16 cellular contexts compared by ENCODE assay signal in genomic region chr2:16014041-16014787, GRCh38.
DNase-seq lines count a peak whose midpoint lies in the region; TF ChIP-seq lines count a peak whose summit lies in the region.
"Had no signal": no experiment of that assay in that cellular context is flagged by ENCODE, and none has a peak within 500 bp of the region (broad histone marks: within the 10 kb centered on the region; RNA-seq: fewer than 3 reads in every experiment).

No MANE protein-coding gene starts in this region.

- peaks cover 23% of the 10 kb centered on the region for H3K4me1 Mint-ChIP-seq in glutamatergic neuron (ENCODE audit: low read depth, unreplicated experiment)
- peaks cover 46% of the 10 kb centered on the region for H3K4me1 Mint-ChIP-seq in nephron progenitor cell
- H3K4me1 Mint-ChIP-seq: activated CD8-positive, alpha-beta memory T cell treated with anti-CD3 and anti-CD28 coated beads, Interleukin-2, amount 10 ng/mL, durations not matched to agents 7 days and 5 days had no signal

- H3K36me3 Mint-ChIP-seq in glutamatergic neuron (ENCODE audit: unreplicated experiment) (no peaks in the 10 kb centered on the region), nephron progenitor cell (ENCODE audit: low read depth) (no peaks in the 10 kb centered on the region)
- H3K36me3 Mint-ChIP-seq: activated CD8-positive, alpha-beta memory T cell treated with anti-CD3 and anti-CD28 coated beads, Interleukin-2, amount 10 ng/mL, durations not matched to agents 7 days and 5 days; activated naive CD8-positive, alpha-beta T cell treated with anti-CD3 and anti-CD28 coated beads for 36 hours; natural killer cell had no signal

- H3K4me3 Mint-ChIP-seq in glutamatergic neuron (ENCODE audit: unreplicated experiment) (no peak overlapping the region), nephron progenitor cell (peak overlapping the region; percentile 14)
- H3K4me3 Mint-ChIP-seq: activated CD8-positive, alpha-beta memory T cell treated with anti-CD3 and anti-CD28 coated beads, Interleukin-2, amount 10 ng/mL, durations not matched to agents 7 days and 5 days; natural killer cell had no signal

- no peaks in the 10 kb centered on the region for H3K36me3 ChIP-seq in BE2C
- H3K36me3 ChIP-seq: vagina had no signal

- H3K27me3 ChIP-seq in BE2C, result peaks cover 26% of the 10 kb centered on the region

- peaks cover 8% of the 10 kb centered on the region for H3K9me3 ChIP-seq in BE2C
- H3K9me3 ChIP-seq: vagina had no signal

- peaks cover 3% of the 10 kb centered on the region for H3K27me3 Mint-ChIP-seq in glutamatergic neuron (ENCODE audit: unreplicated experiment)
- no peaks in the 10 kb centered on the region for H3K27me3 Mint-ChIP-seq in nephron progenitor cell (ENCODE audit: low read depth, poor library complexity)

- DNase-seq in BE2C (peak; percentile 100), NCI-H526 (lab: John Stamatoyannopoulos, UW) (peak; percentile 100), glutamatergic neuron (peak; percentile 27), nephron progenitor cell (peak; percentile 33), SW 1271 (lab: John Stamatoyannopoulos, UW) (no peak), erythroblast (lab: John Stamatoyannopoulos, UW) (no peak)
- no peak for DNase-seq in activated CD4-positive, alpha-beta T cell treated with anti-CD3 and anti-CD28 coated beads for 48 hours
- no peak for DNase-seq in activated CD4-positive, alpha-beta T cell treated with anti-CD3 and anti-CD28 coated beads for 4 hours
- DNase-seq: activated CD8-positive, alpha-beta memory T cell treated with anti-CD3 and anti-CD28 coated beads, Interleukin-2, amount 10 ng/mL, durations not matched to agents 7 days and 5 days; activated naive CD8-positive, alpha-beta T cell treated with anti-CD3 and anti-CD28 coated beads for 36 hours; DND-41; GOT3; natural killer cell; NCI-H446; stimulated activated CD4-positive, alpha-beta T cell treated with anti-CD3 and anti-CD28 coated beads, Interleukin-12 subunit alpha, Interleukin-12 subunit beta, amount 100 ng/mL, for 4 hours had no signal

- H3K27ac Mint-ChIP-seq in glutamatergic neuron (ENCODE audit: unreplicated experiment), result peak overlapping the region; percentile 93
- H3K27ac Mint-ChIP-seq in nephron progenitor cell, result no peak overlapping the region
- H3K27ac Mint-ChIP-seq: activated CD8-positive, alpha-beta memory T cell treated with anti-CD3 and anti-CD28 coated beads, Interleukin-2, amount 10 ng/mL, durations not matched to agents 7 days and 5 days; activated naive CD8-positive, alpha-beta T cell treated with anti-CD3 and anti-CD28 coated beads for 36 hours; natural killer cell had no signal

- H3K9me3 Mint-ChIP-seq in glutamatergic neuron (ENCODE audit: unreplicated experiment) (peaks cover 7% of the 10 kb centered on the region), nephron progenitor cell (no peaks in the 10 kb centered on the region)
- H3K9me3 Mint-ChIP-seq: activated naive CD8-positive, alpha-beta T cell treated with anti-CD3 and anti-CD28 coated beads for 36 hours; natural killer cell had no signal

- no peak for TF ChIP-seq POLR2A in erythroblast (IDR thresholded peaks at IDR 0.05; ENCODE audit: low read length)

- no peaks in the 10 kb centered on the region for H3K4me1 ChIP-seq in BE2C

- no peak overlapping the region for H3K4me3 ChIP-seq in BE2C (ENCODE audit: low read depth, low read length)
- H3K4me3 ChIP-seq: vagina had no signal

- TF ChIP-seq CTCF in BE2C (IDR thresholded peaks at IDR 0.05; ENCODE audit: low read depth, low read length) (no peak), glutamatergic neuron (IDR thresholded peaks at IDR 0.05; ENCODE audit: partially characterized antibody, unreplicated experiment) (no peak), nephron progenitor cell (IDR thresholded peaks at IDR 0.05) (no peak)

Comparison
In these comparisons a context has a peak if more than half of its experiments do, and no peak if none do; other contexts are left out.
1. DNase-seq: peak in BE2C (single experiment), NCI-H526 (2 of 2), glutamatergic neuron (single experiment) and nephron progenitor cell (single experiment); none in SW 1271 (0 of 2), erythroblast (0 of 2), activated CD4-positive, alpha-beta T cell treated with anti-CD3 and anti-CD28 coated beads for 48 hours (single experiment) and activated CD4-positive, alpha-beta T cell treated with anti-CD3 and anti-CD28 coated beads for 4 hours (0 of 2).